Comparison of ENCODE assay signal across 20 cellular contexts in genomic region chr5:65161655-65162054, GRCh38.
DNase-seq lines count a peak whose midpoint lies in the region; ATAC-seq, FAIRE-seq and TF ChIP-seq lines count a peak whose summit lies in the region.
"Had no signal": no experiment of that assay in that cellular context is flagged by ENCODE, and none has a peak within 500 bp of the region (broad histone marks: within the 10 kb centered on the region; RNA-seq: fewer than 3 reads in every experiment).

No MANE protein-coding gene starts in this region.

- peak overlapping the region; percentile 63 for H3K27ac ChIP-seq in mammary epithelial cell (ENCODE audit: insufficient read depth, low read depth, low read length)
- no peak overlapping the region for H3K27ac ChIP-seq in breast epithelium
- no peak overlapping the region for H3K27ac ChIP-seq in small intestine (ENCODE audit: low read depth in 1 of 2, low read length in 1 of 2)
- H3K27ac ChIP-seq: 22Rv1, KMS-11, SJSA1 had no signal

- no peak for DNase-seq in mammary epithelial cell
- no peak for DNase-seq in breast epithelium (ENCODE audit: low spot score in 2 of 2)
- peak; percentile 20 for DNase-seq in fibroblast of mammary gland (ENCODE audit: low read depth)
- DNase-seq in small intestine, result no peak
- no peak for DNase-seq in activated gamma-delta T cell treated with Interleukin-2 at 50 U/mL for 16 hours
- no peak for DNase-seq in NCI-H1694 treated with DMSO at 0.1 percent for 48 hours (lab: John Stamatoyannopoulos, UW)
- no peak for DNase-seq in COLO668 (lab: John Stamatoyannopoulos, UW; ENCODE audit: unreplicated experiment)
- DNase-seq: CD4-positive, alpha-beta T cell; EL; MV-4-11; NCI-H187 treated with DMSO at 0.1 percent for 48 hours; NCI-H2227 treated with DMSO at 0.1 percent for 48 hours; NCI-H510A treated with DMSO at 0.1 percent for 48 hours; NCI-H774 had no signal

- peaks cover 3% of the 10 kb centered on the region for H3K9me3 ChIP-seq in mammary epithelial cell (replicated peaks; ENCODE audit: insufficient read depth, low read length)
- H3K9me3 ChIP-seq in breast epithelium, result no peaks in the 10 kb centered on the region
- H3K9me3 ChIP-seq in small intestine (ENCODE audit: control insufficient read depth, low read depth), result no peaks in the 10 kb centered on the region
- H3K9me3 ChIP-seq: SJSA1 had no signal

- no peak for ATAC-seq in SK-N-SH treated with all-trans-retinoic acid at 6 μM for 48 hours

- H3K27me3 ChIP-seq in mammary epithelial cell (ENCODE audit: insufficient read depth, low read length) (no peaks in the 10 kb centered on the region), breast epithelium (no peaks in the 10 kb centered on the region), small intestine (ENCODE audit: control insufficient read depth in 2 of 2, insufficient read depth in 2 of 2, low read length in 2 of 2) (no peaks in the 10 kb centered on the region)
- H3K27me3 ChIP-seq: SJSA1 had no signal

- CTCF ChIA-PET in mammary epithelial cell (lab: Charles Lee; ENCODE audit: low non-redundant PET), result no interaction called here

- no peaks in the 10 kb centered on the region for H3K79me2 ChIP-seq in mammary epithelial cell (ENCODE audit: insufficient read depth, low read length)

- intact Hi-C loops in mammary epithelial cell (cut with micrococcal nuclease), result no loop called here
- intact Hi-C loops in breast epithelium (cut with DNase I; ENCODE audit: low total_unique reads), result no loop called here

- H3K9ac ChIP-seq in mammary epithelial cell (ENCODE audit: insufficient read depth, low read length), result no peak overlapping the region
- H3K9ac ChIP-seq: KMS-11 had no signal

- no peak for TF ChIP-seq POLR2A in breast epithelium (IDR thresholded peaks at IDR 0.05)

- H3K4me1 ChIP-seq in mammary epithelial cell (ENCODE audit: insufficient read depth, low read length) (peaks cover 45% of the 10 kb centered on the region), breast epithelium (no peaks in the 10 kb centered on the region), small intestine (ENCODE audit: control insufficient read depth in 2 of 2, insufficient read depth in 1 of 2, low read depth in 1 of 2, low read length in 1 of 2) (no peaks in the 10 kb centered on the region)

- H4K20me1 ChIP-seq in mammary epithelial cell (ENCODE audit: insufficient read depth, low read length), result no peaks in the 10 kb centered on the region

- TF ChIP-seq CTCF in mammary epithelial cell (conservative IDR thresholded peaks at IDR 0.05 in 1 of 2, IDR thresholded peaks at IDR 0.05 in 1 of 2; ENCODE audit: extremely low read depth in 1 of 2, insufficient read depth in 1 of 2, low read depth in 1 of 2, low read length in 2 of 2) (no peak), breast epithelium (IDR thresholded peaks at IDR 0.05) (no peak), fibroblast of mammary gland (conservative IDR thresholded peaks at IDR 0.05; ENCODE audit: control insufficient read depth, insufficient read depth, low read depth, low read length) (no peak)

- no peak overlapping the region for H2AFZ ChIP-seq in mammary epithelial cell (ENCODE audit: low read depth, low read length)

- FAIRE-seq in small intestine (lab: Jason Lieb, UNC), result peak; percentile 65
- FAIRE-seq: GM12892, GM18507 had no signal

- H3K4me3 ChIP-seq in mammary epithelial cell (replicated peaks in 1 of 3; ENCODE audit: insufficient read depth in 1 of 3, low read depth in 2 of 3, low read length in 3 of 3) (no peak overlapping the region), breast epithelium (no peak overlapping the region), fibroblast of mammary gland (ENCODE audit: control insufficient read depth, low read depth, low read length) (no peak overlapping the region), small intestine (ENCODE audit: low read depth in 1 of 2, low read length in 2 of 2) (no peak overlapping the region)
- H3K4me3 ChIP-seq: SJSA1 had no signal

- dilution Hi-C loops in mammary epithelial cell (cut with HindIII; ENCODE audit: low sequenced_read_pairs), result no loop called here

- whole genome bisulfite sequencing in mammary epithelial cell (ENCODE audit: low coverage, missing lambda C conversion rate), result 0% methylated on average over 1 of the region's 1 CpG
- 81 to 84% (median 83%) methylated on average over 1 of the region's 1 CpG for WGBS in small intestine, 3 donors

- no TSS peak for BruUV-seq in mammary epithelial cell (replicated peaks; lab: Mats Ljungman, UMichigan)

- peak overlapping the region; percentile 63 for H3K4me2 ChIP-seq in mammary epithelial cell (ENCODE audit: insufficient read depth, low read depth, low read length)
- H3K4me2 ChIP-seq: KMS-11 had no signal

- in situ Hi-C loops in mammary epithelial cell (cut with MboI; ENCODE audit: low sequenced_read_pairs in 2 of 2), result no loop called here

- H3K36me3 ChIP-seq in mammary epithelial cell (ENCODE audit: insufficient read depth, low read length) (peaks cover 4% of the 10 kb centered on the region), breast epithelium (no peaks in the 10 kb centered on the region), small intestine (ENCODE audit: control insufficient read depth in 2 of 2, insufficient read depth in 2 of 2, low read length in 2 of 2) (no peaks in the 10 kb centered on the region)
- H3K36me3 ChIP-seq: SJSA1 had no signal

TF ChIP-seq in SK-N-SH treated with all-trans-retinoic acid at 6 μM for 48 hours, 23 proteins besides CTCF, POLR2A, EP300 and RAD21:
- TF ChIP-seq ZNF70 (CRISPR knock-in tag; IDR thresholded peaks at IDR 0.05) (no peak), GLIS3 (CRISPR knock-in tag; IDR thresholded peaks at IDR 0.05) (no peak), RARB (CRISPR knock-in tag; IDR thresholded peaks at IDR 0.05) (no peak), PPARA (CRISPR knock-in tag; IDR thresholded peaks at IDR 0.05; ENCODE audit: borderline replicate concordance) (no peak), ESRRG (CRISPR knock-in tag; IDR thresholded peaks at IDR 0.05) (no peak), ARNTL (CRISPR knock-in tag; IDR thresholded peaks at IDR 0.05; ENCODE audit: borderline replicate concordance, low read depth) (no peak), CSDC2 (CRISPR knock-in tag; IDR thresholded peaks at IDR 0.05) (no peak), ISL1 (CRISPR knock-in tag; IDR thresholded peaks at IDR 0.05) (peak; percentile 62)
TF ChIP-seq in SK-N-SH treated with all-trans-retinoic acid at 6 μM for 48 hours: peak in this region for 1.
